In genomic region chr10:102633848-102634247, GRCh38 we compare ENCODE assay signal across 1 cellular context.
TF ChIP-seq lines count a peak whose summit lies in the region.

No MANE protein-coding gene starts in this region.

TF ChIP-seq in GM23338, 12 proteins besides CTCF, POLR2A, EP300 and RAD21 (continued from another document):
- TF ChIP-seq ZNF462 (CRISPR knock-in tag; IDR thresholded peaks at IDR 0.05): no peak
TF ChIP-seq in GM23338: peak in this region for 0.
